8 cellular contexts compared by ENCODE assay signal in genomic region chr12:57765003-57765697, GRCh38. TPM values are rescaled to one million over a fixed set of nuclear protein-coding genes. Genes with fewer than 3 reads are reported as not detected.
DNase-seq lines count a peak whose midpoint lies in the region; ATAC-seq and TF ChIP-seq lines count a peak whose summit lies in the region.

No MANE protein-coding gene starts in this region.

- intact Hi-C loops in lower leg skin (cut with DNase I; ENCODE audit: low total_unique reads), result no loop called here

- ATAC-seq in HG03159 (IDR thresholded peaks at IDR 0.05; ENCODE audit: unreplicated experiment), result peak; percentile 57

- no peak for TF ChIP-seq POLR2A in lower leg skin (IDR thresholded peaks at IDR 0.05)

- H3K27ac ChIP-seq in stomach smooth muscle (ENCODE audit: low read length), result no peak overlapping the region

- H3K27me3 ChIP-seq in stomach smooth muscle (ENCODE audit: control insufficient read depth in 1 of 2, insufficient read depth in 2 of 2, low read length in 2 of 2), result peaks cover 46 to 48% of the 10 kb centered on the region in 2 donors

- peaks cover 0 to 8% of the 10 kb centered on the region in 2 donors for H3K36me3 ChIP-seq in stomach smooth muscle (ENCODE audit: control insufficient read depth in 2 of 2, insufficient read depth in 2 of 2, low read length in 2 of 2)

- H3K4me3 ChIP-seq in cardiac fibroblast (replicated peaks in 1 of 2; ENCODE audit: low read depth in 2 of 2, low read length in 2 of 2) (peak overlapping the region; percentile 31 to 41), lower leg skin (ENCODE audit: low read depth, poor library complexity, severe bottlenecking) (peak overlapping the region; percentile 11), stomach smooth muscle (ENCODE audit: low read length in 2 of 2) (peak overlapping the region; percentile 21 to 74)

- no peaks in the 10 kb centered on the region for H3K9me3 ChIP-seq in stomach smooth muscle (ENCODE audit: control insufficient read depth in 2 of 2, low read length in 2 of 2)

- no peak overlapping the region for H3K9ac ChIP-seq in stomach smooth muscle (ENCODE audit: low read length in 2 of 2)

- TF ChIP-seq CTCF in cardiac fibroblast (IDR thresholded peaks at IDR 0.05; ENCODE audit: low read depth, low read length) (peak; percentile 43), lower leg skin (IDR thresholded peaks at IDR 0.05) (no peak)

- H3K4me1 ChIP-seq in stomach smooth muscle (ENCODE audit: control insufficient read depth, insufficient read depth, low read length), result peaks cover 29% of the 10 kb centered on the region

- DNase-seq in SKM-1 treated with dmso at 0.1 percent for 144 hours (lab: John Stamatoyannopoulos, UW; ENCODE audit: unreplicated experiment) (peak; percentile 26), SKM-1 (lab: John Stamatoyannopoulos, UW; ENCODE audit: unreplicated experiment) (no peak), T1000 (lab: John Stamatoyannopoulos, UW) (peak; percentile 96), cardiac fibroblast (ENCODE audit: low read depth in 2 of 2) (peak; percentile 25 to 32), lower leg skin (ENCODE audit: low spot score in 2 of 2) (peak in 1 of 2 donors; percentile 88), putamen (ENCODE audit: low spot score) (no peak)

- 0 to 1% methylated on average over 34 to 37 of the region's 60 CpGs for WGBS in lower leg skin, 2 donors

RNA-seq across cellular contexts. Expression of gene CYP27B1, which starts 1.7 kb away (rescaled TPM):
- total RNA-seq in lower leg skin, result 1 to 10 TPM in 3 of 4 donors, under 1 TPM in 1; 0.72 to 6.4 (median 1.7) TPM

RNA-seq across cellular contexts. Expression of gene METTL1, which starts 6.8 kb away (rescaled TPM):
- total RNA-seq in lower leg skin, result 10 to 100 TPM in 3 of 4 donors, 1 to 10 TPM in 1; 5.9 to 13.5 (median 11.0) TPM

RNA-seq across cellular contexts. Expression of gene EEF1AKMT3, which starts 7.3 kb away (rescaled TPM):
- 10 to 100 TPM in 2 of 4 donors, 1 to 10 TPM in 2; 6.3 to 13.2 (median 9.9) TPM for total RNA-seq in lower leg skin

RNA-seq across cellular contexts. Expression of gene MARCHF9, which starts 10.2 kb away (rescaled TPM):
- total RNA-seq in lower leg skin, result 10 to 100 TPM; 10.6 to 16.6 (median 12.8) TPM

RNA-seq across cellular contexts. Expression of gene CDK4, which starts 13.0 kb away (rescaled TPM):
- 10 to 100 TPM; 38.5 to 77.4 (median 54.6) TPM for total RNA-seq in lower leg skin

Comparison
In these comparisons a context has a peak if more than half of its experiments do, and no peak if none do; other contexts are left out.
1. DNase-seq: peak in SKM-1 treated with dmso at 0.1 percent for 144 hours (single experiment), T1000 (single experiment) and cardiac fibroblast (2 of 2); none in SKM-1 (single experiment) and putamen (single experiment).
2. Peak in every context shown above with its lines, with median percentiles within 50 percentile points of each other: H3K4me3 ChIP-seq.